In the genomic region with DNA sequence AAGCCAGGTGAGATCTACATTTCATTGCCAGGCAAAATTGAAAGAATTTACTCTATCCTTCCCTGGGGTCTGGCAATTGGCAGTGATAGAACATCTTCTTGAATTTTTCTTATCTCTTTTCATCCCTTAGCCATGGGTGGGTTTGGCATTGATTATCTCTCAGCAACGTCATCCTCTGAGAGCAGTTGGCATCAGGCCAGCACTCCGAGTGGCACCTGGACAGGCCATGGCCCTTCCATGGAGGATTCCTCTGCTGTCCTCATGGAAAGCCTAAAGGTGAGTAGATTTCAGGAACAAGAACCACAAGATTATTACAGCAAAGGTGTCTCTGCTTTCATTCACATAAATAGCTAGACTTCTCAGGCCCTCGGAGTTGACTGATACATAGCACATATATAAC, we compare ENCODE assay signal across 28 cellular contexts. TPM values are rescaled to one million over a fixed set of nuclear protein-coding genes. Genes with fewer than 3 reads are reported as not detected.
A peak's percentile ranks its signal among the peaks of the same experiment; 100 is the strongest.
DNase-seq lines count a peak whose midpoint lies in the region; FAIRE-seq and TF ChIP-seq lines count a peak whose summit lies in the region.
"Had no signal": no experiment of that assay in that cellular context is flagged by ENCODE, and none has a peak within 500 bp of the region (broad histone marks: within the 10 kb centered on the region; RNA-seq: fewer than 3 reads in every experiment).

No MANE protein-coding gene starts in this region.

- H3K27ac ChIP-seq in OCI-LY3 (ENCODE audit: low read length) (0 out of 2 replicates have a peak overlapping the region, but pooled peaks have one; percentile 31), endodermal cell (ENCODE audit: low read depth, low read length) (no peak overlapping the region)
- H3K27ac ChIP-seq: A549, RWPE1, skin epidermis, upper lobe of left lung had no signal

- H3K27ac Mint-ChIP-seq in endodermal cell: peak overlapping the region; percentile 49
- H3K27ac Mint-ChIP-seq: activated B cell treated with CpG ODN at 0.5 μM for 24 hours, B cell had no signal

- peaks cover 68% of the 10 kb centered on the region for H3K36me3 Mint-ChIP-seq in endodermal cell (ENCODE audit: low read depth)

- no peaks in the 10 kb centered on the region for H3K27me3 Mint-ChIP-seq in endodermal cell (ENCODE audit: insufficient read depth)
- H3K27me3 Mint-ChIP-seq: activated B cell treated with CpG ODN at 0.5 μM for 24 hours, B cell had no signal

- FAIRE-seq in GM12892 (lab: Jason Lieb, UNC): no peak
- FAIRE-seq: A549, bronchial epithelial cell, H54, HepG2 had no signal

- H3K79me2 ChIP-seq in OCI-LY3 (ENCODE audit: low read length): no peaks in the 10 kb centered on the region

- no peaks in the 10 kb centered on the region for H3K9me3 Mint-ChIP-seq in endodermal cell
- H3K9me3 Mint-ChIP-seq: activated B cell treated with CpG ODN at 0.5 μM for 24 hours had no signal

- no peak overlapping the region for H2AFZ ChIP-seq in OCI-LY3 (ENCODE audit: low read depth, low read length)

- H3K4me1 ChIP-seq in BE2C: peaks cover 8% of the 10 kb centered on the region
- no peaks in the 10 kb centered on the region for H3K4me1 ChIP-seq in OCI-LY3 (ENCODE audit: low read length)
- H3K4me1 ChIP-seq in endodermal cell (ENCODE audit: control insufficient read depth, insufficient read depth, low read length): peaks cover 26% of the 10 kb centered on the region

- peaks cover 4% of the 10 kb centered on the region; the same call in 1 of the 2 replicates for H4K20me1 ChIP-seq in OCI-LY3 (ENCODE audit: insufficient read depth, low read length)

- H3K4me3 Mint-ChIP-seq in endodermal cell: no peak overlapping the region
- H3K4me3 Mint-ChIP-seq: activated B cell treated with CpG ODN at 0.5 μM for 24 hours, B cell had no signal

- TF ChIP-seq POLR2A in GM12892 (IDR thresholded peaks at IDR 0.05; ENCODE audit: low read depth, low read length): no peak

- DNase-seq in NCI-H748 (lab: John Stamatoyannopoulos, UW; ENCODE audit: unreplicated experiment) (peak; percentile 11), NCI-H748 treated with DMSO at 0.1 percent for 48 hours (lab: John Stamatoyannopoulos, UW) (no peak), BE2C (peak; percentile 49), endodermal cell (no peak), GM12892 (ENCODE audit: insufficient read length) (no peak), SKM-1 (lab: John Stamatoyannopoulos, UW; ENCODE audit: unreplicated experiment) (no peak)
- no peak for DNase-seq in stimulated activated CD4-positive, alpha-beta T cell treated with anti-CD3 and anti-CD28 coated beads, Interleukin-12 subunit alpha, Interleukin-12 subunit beta, amount 100 ng/mL, for 4 hours
- DNase-seq: activated B cell treated with CpG ODN at 0.5 μM for 24 hours; amniotic stem cell; heart right ventricle; left cardiac atrium; mesenchymal stem cell; NCI-H1105; NCI-H2081; NCI-H510A treated with DMSO at 0.1 percent for 48 hours; occipital lobe; stimulated activated CD4-positive, alpha-beta T cell treated with anti-CD3 and anti-CD28 coated beads, Interleukin-4, amount 100 ng/mL, for 1 hour; upper lobe of left lung had no signal

- TF ChIP-seq CTCF in BE2C (IDR thresholded peaks at IDR 0.05; ENCODE audit: low read depth, low read length) (no peak), OCI-LY3 (IDR thresholded peaks at IDR 0.05; ENCODE audit: low read depth, low read length) (no peak), endodermal cell (conservative IDR thresholded peaks at IDR 0.05) (no peak)

- H3K36me3 ChIP-seq in BE2C (peaks cover 74% of the 10 kb centered on the region), OCI-LY3 (replicated peaks; ENCODE audit: low read depth, low read length) (peaks cover 93% of the 10 kb centered on the region), endodermal cell (ENCODE audit: control insufficient read depth, insufficient read depth, low read length) (peaks cover 92% of the 10 kb centered on the region)

- 94 to 96% methylated on average over 2 to 3 of the region's 3 CpGs for WGBS in endodermal cell (ENCODE audit: insufficient coverage in 1 of 2, insufficient read length in 1 of 2), 2 experiments

- H3K4me2 ChIP-seq in OCI-LY3 (ENCODE audit: low read length): no peak overlapping the region
- H3K4me2 ChIP-seq: A549 had no signal

- H3K9me3 ChIP-seq in BE2C (no peaks in the 10 kb centered on the region), OCI-LY3 (ENCODE audit: insufficient read depth, low read length) (no peaks in the 10 kb centered on the region), endodermal cell (ENCODE audit: control insufficient read depth, low read length) (no peaks in the 10 kb centered on the region)
- H3K9me3 ChIP-seq: A549, heart right ventricle, upper lobe of left lung had no signal

- no peak overlapping the region for H3K4me3 ChIP-seq in BE2C (ENCODE audit: low read depth, low read length)
- no peak overlapping the region for H3K4me3 ChIP-seq in OCI-LY3 (ENCODE audit: low read length)
- no peak overlapping the region for H3K4me3 ChIP-seq in endodermal cell (ENCODE audit: low read length)
- H3K4me3 ChIP-seq: A549, heart right ventricle, skin epidermis, upper lobe of left lung had no signal

- no peak overlapping the region for H3K9ac ChIP-seq in OCI-LY3 (ENCODE audit: low read length)
- no peak overlapping the region for H3K9ac ChIP-seq in endodermal cell (ENCODE audit: extremely low read depth, low read length, poor library complexity, severe bottlenecking)

- H3K27me3 ChIP-seq in BE2C (no peaks in the 10 kb centered on the region), OCI-LY3 (ENCODE audit: low read depth, low read length) (no peaks in the 10 kb centered on the region), endodermal cell (ENCODE audit: control insufficient read depth, insufficient read depth, low read length, poor library complexity, severe bottlenecking) (no peaks in the 10 kb centered on the region)
- H3K27me3 ChIP-seq: heart right ventricle, upper lobe of left lung had no signal

- peaks cover 45% of the 10 kb centered on the region for H3K4me1 Mint-ChIP-seq in endodermal cell

RNA-seq across cellular contexts. Expression of gene NCF2, which starts 39.3 kb away (rescaled TPM):
- polyA plus RNA-seq in BE2C (2012; ENCODE audit: insufficient read depth, insufficient read length, low read depth): not detected
- total RNA-seq in endodermal cell: under 1 TPM in 1 of 2 donors, not detected in 1; 0.55 TPM
- not detected for polyA plus RNA-seq in endodermal cell (2013, experiment 1 of 2)
- not detected for polyA plus RNA-seq in endodermal cell (2013, experiment 2 of 2)
- polyA plus RNA-seq in GM12892 (2012; ENCODE audit: missing spikeins): 97.2 TPM
- total RNA-seq: dermis blood vessel endothelial cell, myocyte had no signal

Comparison
In these comparisons a context has a peak if more than half of its experiments do, and no peak if none do; other contexts are left out.
1. DNase-seq: peak in NCI-H748 (single experiment) and BE2C (single experiment); none in NCI-H748 treated with DMSO at 0.1 percent for 48 hours (single experiment), endodermal cell (single experiment), stimulated activated CD4-positive, alpha-beta T cell treated with anti-CD3 and anti-CD28 coated beads, Interleukin-12 subunit alpha, Interleukin-12 subunit beta, amount 100 ng/mL, for 4 hours (single experiment), GM12892 (single experiment) and SKM-1 (single experiment).